In genomic region chr4:10158355-10158942, GRCh38 we compare ENCODE assay signal across 13 cellular contexts. TPM values are rescaled to one million over a fixed set of nuclear protein-coding genes. Genes with fewer than 3 reads are reported as not detected.
DNase-seq lines count a peak whose midpoint lies in the region; ATAC-seq and TF ChIP-seq lines count a peak whose summit lies in the region.
"Had no signal": no experiment of that assay in that cellular context is flagged by ENCODE, and none has a peak within 500 bp of the region (broad histone marks: within the 10 kb centered on the region; RNA-seq: fewer than 3 reads in every experiment).

No MANE protein-coding gene starts in this region.

- no peak for TF ChIP-seq CTCF in prostate gland (IDR thresholded peaks at IDR 0.05)

- intact Hi-C loops in prostate gland (cut with DNase I), result loop anchor here (10.0 kb wide), 2 partner anchors 144 to 394 kb away; no protein-coding TSS in a partner anchor

- DNase-seq in COLO829 (ENCODE audit: low spot score), result peak; percentile 72
- peak; percentile 74 for DNase-seq in SK-MEL-5 (ENCODE audit: low read depth, low spot score)
- DNase-seq in fibroblast of the conjunctiva (ENCODE audit: low read depth), result peak; percentile 18
- DNase-seq in prostate gland (ENCODE audit: low spot score), result peak; percentile 59
- no peak for DNase-seq in T1000 (lab: John Stamatoyannopoulos, UW)
- no peak for DNase-seq in Ammon's horn (ENCODE audit: low spot score)
- no peak for DNase-seq in MV-4-11 (lab: John Stamatoyannopoulos, UW)

- H3K36me3 ChIP-seq in prostate gland, result no peaks in the 10 kb centered on the region
- H3K36me3 ChIP-seq: ascending aorta, colonic mucosa, neutrophil had no signal

- no peaks in the 10 kb centered on the region for H3K4me1 ChIP-seq in prostate gland (replicated peaks)
- H3K4me1 ChIP-seq: ascending aorta had no signal

- no peak for TF ChIP-seq POLR2A in prostate gland (IDR thresholded peaks at IDR 0.05)

- no peak for ATAC-seq in HG03280 (IDR thresholded peaks at IDR 0.05; ENCODE audit: unreplicated experiment)

- 26% methylated on average over 8 of the region's 8 CpGs for WGBS in prostate gland

- H3K9me3 ChIP-seq in prostate gland, result no peaks in the 10 kb centered on the region
- H3K9me3 ChIP-seq: ascending aorta, Caco-2, colonic mucosa, neutrophil had no signal

- peak overlapping the region; percentile 2 to 24 for H3K27ac ChIP-seq in prostate gland
- H3K27ac ChIP-seq: ascending aorta, colonic mucosa, epithelial cell of prostate had no signal

- H3K4me3 ChIP-seq in prostate gland, result no peak overlapping the region
- H3K4me3 ChIP-seq: ascending aorta, colonic mucosa had no signal

- in situ Hi-C loops in SK-MEL-5 (cut with HindIII; ENCODE audit: low pct_unique_long_range_greater_than_20kb, low sequenced_read_pairs), result loop anchor here (25.0 kb wide), 2 partner anchors 254 to 379 kb away; no protein-coding TSS in a partner anchor

- no peaks in the 10 kb centered on the region for H3K27me3 ChIP-seq in prostate gland (replicated peaks; ENCODE audit: insufficient read depth)
- H3K27me3 ChIP-seq: ascending aorta, colonic mucosa, neutrophil had no signal

RNA-seq across cellular contexts. Expression of gene WDR1, which starts 41.9 kb away (rescaled TPM):
- 246 and 248 TPM in 2 replicates for total RNA-seq in SK-MEL-5 (2014; rRNA removed; shearing (Covaris generic))
- polyA plus RNA-seq in SK-MEL-5 (2015; cell fraction: cytosol; rRNA removed), result 231 and 254 TPM in 2 replicates
- 84.6 and 111 TPM in 2 replicates for polyA plus RNA-seq in SK-MEL-5 (2015; cell fraction: nucleus; rRNA removed)
- total RNA-seq in prostate gland, result 100 to 1,000 TPM; 127 to 171 TPM

Comparison
In these comparisons a context has a peak if more than half of its experiments do, and no peak if none do; other contexts are left out.
1. DNase-seq: peak in COLO829 (single experiment), SK-MEL-5 (single experiment), fibroblast of the conjunctiva (single experiment) and prostate gland (single experiment); none in T1000 (single experiment), Ammon's horn (single experiment) and MV-4-11 (single experiment).